Comparison of ENCODE assay signal across 8 cellular contexts in the genomic region with DNA sequence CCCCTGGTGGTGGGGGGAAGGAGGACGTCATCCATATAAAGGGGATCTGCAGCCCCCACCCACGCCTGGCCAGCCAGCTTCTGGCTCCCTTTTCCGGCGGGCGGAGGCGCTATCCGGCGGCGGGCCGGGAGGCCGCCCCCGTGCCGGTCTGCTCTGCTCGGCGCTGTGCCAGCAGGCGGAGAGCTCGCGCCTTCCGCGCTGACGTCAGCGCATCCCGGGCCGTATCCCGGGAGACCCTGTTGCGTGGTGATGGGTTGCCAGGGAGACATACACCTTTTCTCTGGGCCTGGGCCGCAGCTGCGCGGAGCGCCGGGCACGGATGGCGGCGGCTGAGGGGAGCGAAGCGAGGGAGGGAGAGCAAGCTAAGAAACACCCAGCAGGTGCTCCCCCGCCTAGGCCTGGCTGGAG. TPM values are rescaled to one million over a fixed set of nuclear protein-coding genes. Genes with fewer than 3 reads are reported as not detected.
DNase-seq lines count a peak whose midpoint lies in the region; ATAC-seq and TF ChIP-seq lines count a peak whose summit lies in the region.

No MANE protein-coding gene starts in this region.

- no peaks in the 10 kb centered on the region for H3K27me3 ChIP-seq in IMR-90 (ENCODE audit: control insufficient read depth, insufficient read depth, low read length)
- no peaks in the 10 kb centered on the region for H3K27me3 ChIP-seq in foreskin keratinocyte

- POLR2A ChIA-PET in IMR-90 (lab: Charles Lee; ENCODE audit: unreplicated experiment) = interaction anchor here (2.2 kb wide), 1 partner anchor 23 kb away, joined by 5 read pairs; no protein-coding TSS in a partner anchor

- 0 out of 2 replicates have a peak overlapping the region, but pooled peaks have one; percentile 19 for H3K14ac ChIP-seq in IMR-90 (replicated peaks; ENCODE audit: low read depth, low read length)

- H2AK5ac ChIP-seq in IMR-90 (ENCODE audit: low read depth, low read length) = peak overlapping the region; percentile 84

- peaks cover 25% of the 10 kb centered on the region for H3K9me1 ChIP-seq in IMR-90 (ENCODE audit: insufficient read depth, low read length)

- peak overlapping the region; percentile 27 for H2BK5ac ChIP-seq in IMR-90 (ENCODE audit: low read depth, low read length, poor library complexity, severe bottlenecking)

- no peak overlapping the region for H4K91ac ChIP-seq in IMR-90 (ENCODE audit: insufficient read depth, low read depth, low read length)

- BruUV-seq in IMR-90 (replicated peaks; lab: Mats Ljungman, UMichigan) = no TSS peak

- WGBS in IMR-90 (ENCODE audit: extremely low coverage in 2 of 2, insufficient read length in 1 of 2), 2 experiments = 0% methylated on average over 20 of the region's 37 CpGs; no CpG with 5 or more reads in 1 of the 2 experiments

- H3K23ac ChIP-seq in IMR-90 (ENCODE audit: low read depth, low read length) = peak overlapping the region; percentile 68; the same call in 1 of the 2 replicates

- H3K4me1 ChIP-seq in IMR-90 (ENCODE audit: control insufficient read depth, insufficient read depth, low read length) (peaks cover 36% of the 10 kb centered on the region), foreskin keratinocyte (peaks cover 42% of the 10 kb centered on the region)

- dilution Hi-C loops in IMR-90 (cut with HindIII; ENCODE audit: low sequenced_read_pairs, unreplicated experiment) = no loop called here

- TF ChIP-seq CTCF in IMR-90 (conservative IDR thresholded peaks at IDR 0.05; ENCODE audit: low read depth, low read length) (0 out of 2 replicates have a peak, but pooled peaks have one; percentile 9), foreskin keratinocyte (conservative IDR thresholded peaks at IDR 0.05) (peak; percentile 28)

- H2BK120ac ChIP-seq in IMR-90 (ENCODE audit: low read depth, low read length) = no peak overlapping the region; the same call in 1 of the 2 replicates

- peak overlapping the region; percentile 37 for H3K4me2 ChIP-seq in IMR-90 (ENCODE audit: low read depth, low read length)

- H3K18ac ChIP-seq in IMR-90 (ENCODE audit: low read depth, low read length) = no peak overlapping the region

- no peak for TF ChIP-seq RAD21 in IMR-90 (IDR thresholded peaks at IDR 0.05; ENCODE audit: low read length)

- CTCF ChIA-PET in IMR-90 (lab: Yijun Ruan, JAX) = interaction anchor here (1.3 kb wide), 1 partner anchor 19 kb away, joined by 3 read pairs; no protein-coding TSS in a partner anchor

- intact Hi-C loops in IMR-90 (cut with micrococcal nuclease) = no loop called here

- peak overlapping the region; percentile 81 for H2AK9ac ChIP-seq in IMR-90 (replicated peaks; ENCODE audit: low read depth, low read length, poor library complexity)

- H3K79me1 ChIP-seq in IMR-90 (ENCODE audit: low read depth in 1 of 2, low read length in 2 of 2) = peaks cover 18 to 86% of the 10 kb centered on the region in 2 experiments; a peak in 3 of 4 replicates

- H2BK20ac ChIP-seq in IMR-90 (ENCODE audit: low read depth, low read length) = no peak overlapping the region

- H3K4ac ChIP-seq in IMR-90 (ENCODE audit: low read depth, low read length) = peak overlapping the region; percentile 62; the same call in 1 of the 2 replicates

- H4K20me1 ChIP-seq in IMR-90 (ENCODE audit: insufficient read depth, low read length) = peaks cover 45% of the 10 kb centered on the region

- H2BK15ac ChIP-seq in IMR-90 (ENCODE audit: low read depth, low read length) = no peak overlapping the region

- peak overlapping the region; percentile 82 for H2AFZ ChIP-seq in IMR-90 (replicated peaks; ENCODE audit: low read length, poor library complexity)

- TF ChIP-seq POLR2A in IMR-90 (IDR thresholded peaks at IDR 0.05; ENCODE audit: low read depth, low read length) = no peak

- no peak overlapping the region for H3K56ac ChIP-seq in IMR-90 (ENCODE audit: extremely low read depth, insufficient read depth, low read length)

- no peaks in the 10 kb centered on the region for H3K9me3 ChIP-seq in IMR-90 (ENCODE audit: control insufficient read depth, insufficient read depth, low read length)

- ATAC-seq in IMR-90 (ENCODE audit: low read depth) = peak; percentile 22
- peak; percentile 61 for ATAC-seq in foreskin keratinocyte
- no peak for ATAC-seq in HG03460 (IDR thresholded peaks at IDR 0.05; ENCODE audit: unreplicated experiment)
- no peak for ATAC-seq in HG02970 (IDR thresholded peaks at IDR 0.05; ENCODE audit: low FRiP score, unreplicated experiment)
- ATAC-seq in GM21423 (IDR thresholded peaks at IDR 0.05; ENCODE audit: unreplicated experiment) = no peak
- no peak for ATAC-seq in GM18519 (IDR thresholded peaks at IDR 0.05; ENCODE audit: low FRiP score, unreplicated experiment)

- H3K36me3 ChIP-seq in IMR-90 (ENCODE audit: control insufficient read depth, insufficient read depth, low read length) = peaks cover 30% of the 10 kb centered on the region

- peak overlapping the region; percentile 7; the same call in 1 of the 2 replicates for H3K4me3 ChIP-seq in IMR-90 (ENCODE audit: insufficient read depth, low read depth, low read length)

- H4K5ac ChIP-seq in IMR-90 (ENCODE audit: low read depth, low read length) = no peak overlapping the region

- H4K8ac ChIP-seq in IMR-90 (ENCODE audit: low read depth in 2 of 2, low read length in 2 of 2) = peak overlapping the region in 1 of 2 experiments; percentile 48; a peak in 1 of 4 replicates

- in situ Hi-C loops in IMR-90 (cut with MboI; ENCODE audit: low sequenced_read_pairs) = no loop called here

- peak overlapping the region; percentile 30; the same call in 1 of the 2 replicates for H3K9ac ChIP-seq in IMR-90 (ENCODE audit: low read depth, low read length)

- DNase-seq in IMR-90 = peak; percentile 87
- DNase-seq in T follicular helper cell (ENCODE audit: low read depth) = peak; percentile 16
- peak; percentile 39 to 66 for DNase-seq in foreskin keratinocyte
- DNase-seq in occipital lobe (lab: John Stamatoyannopoulos, UW) = peak; percentile 87

- H3K27ac ChIP-seq in IMR-90 (ENCODE audit: insufficient read depth, low read length) (peak overlapping the region; percentile 24; the same call in 1 of the 2 replicates), foreskin keratinocyte (peak overlapping the region; percentile 14)

TF ChIP-seq in IMR-90, 13 proteins besides CTCF, POLR2A, EP300 and RAD21 (continues in another document):
- TF ChIP-seq FOS (IDR thresholded peaks at IDR 0.05; ENCODE audit: low read depth, low read length) (no peak), NFE2L2 (IDR thresholded peaks at IDR 0.05; ENCODE audit: low read depth, low read length) (no peak), CEBPB (IDR thresholded peaks at IDR 0.05; ENCODE audit: low read depth, low read length) (no peak), MXI1 (IDR thresholded peaks at IDR 0.05; ENCODE audit: borderline replicate concordance, low read depth, low read length) (peak; percentile 86), CHD1 (IDR thresholded peaks at IDR 0.05; ENCODE audit: low read depth, low read length) (no peak), RCOR1 (IDR thresholded peaks at IDR 0.05; ENCODE audit: insufficient replicate concordance, low read length) (no peak), RFX5 (IDR thresholded peaks at IDR 0.05; ENCODE audit: low read depth, low read length) (peak; percentile 84), MAZ (IDR thresholded peaks at IDR 0.05; ENCODE audit: borderline replicate concordance, low read depth, low read length) (0 out of 2 replicates have a peak, but pooled peaks have one; percentile 20), BHLHE40 (IDR thresholded peaks at IDR 0.05; ENCODE audit: low read depth, low read length) (peak; percentile 39; the same call in 1 of the 2 replicates), SMC3 (IDR thresholded peaks at IDR 0.05; ENCODE audit: low read depth, low read length) (peak; percentile 11; the same call in 1 of the 2 replicates)

RNA-seq across cellular contexts. Expression of gene FAM131A, which starts 1.1 kb away (rescaled TPM):
- total RNA-seq in IMR-90 (2012; rRNA removed) = 9.7 and 10.8 TPM in 2 replicates
- 16.5 and 19.5 TPM in 2 replicates for polyA plus RNA-seq in IMR-90 (2012; rRNA removed)
- 28.8 and 38.6 TPM in 2 replicates for polyA plus RNA-seq in IMR-90 (2012; cell fraction: cytosol; rRNA removed)
- polyA plus RNA-seq in IMR-90 (2012; cell fraction: nucleus; rRNA removed; ENCODE audit: low replicate concordance) = 32.2 and 40.8 TPM in 2 replicates
- 13.3 and 14.6 TPM in 2 replicates for total RNA-seq in foreskin keratinocyte
- 11.6 and 11.7 TPM in 2 replicates for polyA plus RNA-seq in foreskin keratinocyte
- 61.6 TPM for total RNA-seq in occipital lobe

RNA-seq across cellular contexts. Expression of gene CLCN2, which starts 22.9 kb away (rescaled TPM):
- 1.9 and 2.9 TPM in 2 replicates for total RNA-seq in IMR-90 (2012; rRNA removed)
- 5.7 and 5.8 TPM in 2 replicates for polyA plus RNA-seq in IMR-90 (2012; rRNA removed)
- 2.4 and 3.5 TPM in 2 replicates for polyA plus RNA-seq in IMR-90 (2012; cell fraction: cytosol; rRNA removed)
- 20.0 and 46.7 TPM in 2 replicates for polyA plus RNA-seq in IMR-90 (2012; cell fraction: nucleus; rRNA removed; ENCODE audit: low replicate concordance)
- 4.7 and 5.4 TPM in 2 replicates for total RNA-seq in foreskin keratinocyte
- 3.8 and 3.9 TPM in 2 replicates for polyA plus RNA-seq in foreskin keratinocyte
- 8.4 TPM for total RNA-seq in occipital lobe

RNA-seq across cellular contexts. Expression of gene POLR2H, which starts 23.0 kb away (rescaled TPM):
- 47.7 and 132 TPM in 2 replicates for total RNA-seq in IMR-90 (2012; rRNA removed)
- 103 and 130 TPM in 2 replicates for polyA plus RNA-seq in IMR-90 (2012; rRNA removed)
- 60.8 and 128 TPM in 2 replicates for polyA plus RNA-seq in IMR-90 (2012; cell fraction: cytosol; rRNA removed)
- 131 and 372 TPM in 2 replicates for polyA plus RNA-seq in IMR-90 (2012; cell fraction: nucleus; rRNA removed; ENCODE audit: low replicate concordance)
- total RNA-seq in foreskin keratinocyte = 81.0 and 92.9 TPM in 2 replicates
- polyA plus RNA-seq in foreskin keratinocyte = 116 and 138 TPM in 2 replicates
- total RNA-seq in occipital lobe = 27.6 TPM

RNA-seq across cellular contexts. Expression of gene EIF4G1, which starts 24.1 kb away (rescaled TPM):
- total RNA-seq in IMR-90 (2012; rRNA removed) (225 TPM in 2 replicates), foreskin keratinocyte (467 and 485 TPM in 2 replicates), occipital lobe (77.8 TPM)
- polyA plus RNA-seq in IMR-90 (2012; rRNA removed) (274 and 300 TPM in 2 replicates), foreskin keratinocyte (344 and 350 TPM in 2 replicates)
- polyA plus RNA-seq in IMR-90 (2012; cell fraction: cytosol; rRNA removed) = 216 and 229 TPM in 2 replicates
- polyA plus RNA-seq in IMR-90 (2012; cell fraction: nucleus; rRNA removed; ENCODE audit: low replicate concordance) = 361 and 453 TPM in 2 replicates

RNA-seq across cellular contexts. Expression of gene THPO, which starts 39.5 kb away (rescaled TPM):
- total RNA-seq in IMR-90 (2012; rRNA removed) = not detected in 2 replicates
- polyA plus RNA-seq in IMR-90 (2012; rRNA removed) = not detected in 2 replicates
- polyA plus RNA-seq in IMR-90 (2012; cell fraction: cytosol; rRNA removed) = not detected in 2 replicates
- 0.08 TPM in 1 of 2 replicates, not detected in the other for polyA plus RNA-seq in IMR-90 (2012; cell fraction: nucleus; rRNA removed; ENCODE audit: low replicate concordance)
- total RNA-seq in foreskin keratinocyte = not detected in 2 replicates
- not detected in 2 replicates for polyA plus RNA-seq in foreskin keratinocyte
- total RNA-seq in occipital lobe = not detected

Comparison
In these comparisons a context has a peak if more than half of its experiments do, and no peak if none do; other contexts are left out.
1. ATAC-seq: peak in IMR-90 (single experiment) and foreskin keratinocyte (single experiment); none in HG03460 (single experiment), HG02970 (single experiment), GM21423 (single experiment) and GM18519 (single experiment).
2. DNase-seq: peak in every context shown above with its lines; median percentile 87 in IMR-90; 87 in occipital lobe; 52 in foreskin keratinocyte; 16 in T follicular helper cell.